ENCODE assay signal across 1 cellular context in the genomic region with DNA sequence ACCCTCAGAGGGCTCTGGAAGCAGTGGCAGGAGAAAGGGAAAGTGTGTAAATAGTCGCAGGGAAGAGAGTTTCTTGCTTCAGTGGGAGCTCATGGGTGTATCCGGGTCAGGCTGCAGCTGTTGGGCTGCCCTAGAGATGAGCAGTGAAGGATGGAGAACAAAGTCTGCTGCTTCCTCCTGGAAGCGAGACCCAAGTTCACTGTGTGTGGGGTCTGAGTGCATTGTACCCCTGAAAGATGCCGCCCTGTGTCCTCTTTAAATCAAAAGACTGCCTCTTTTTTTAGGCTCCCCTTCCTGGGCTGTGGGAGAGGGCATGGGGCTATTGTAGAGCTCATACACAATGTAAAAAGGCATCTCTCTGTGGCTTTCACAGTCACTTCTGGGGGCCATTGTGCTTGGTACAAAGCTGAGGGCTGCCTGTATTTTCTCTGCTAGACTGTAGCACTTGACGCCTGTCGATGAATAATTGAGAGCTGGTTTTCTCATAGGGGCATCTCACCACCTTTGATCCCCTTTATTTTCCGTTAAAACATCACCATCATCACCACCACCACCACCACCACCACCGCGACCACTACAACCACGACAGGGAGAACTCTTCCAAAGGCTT.
TF ChIP-seq lines count a peak whose summit lies in the region.

No MANE protein-coding gene starts in this region.

TF ChIP-seq in WTC11, 78 proteins besides CTCF, POLR2A, EP300 and RAD21 (continued from another document):
- TF ChIP-seq, protein P1, sequence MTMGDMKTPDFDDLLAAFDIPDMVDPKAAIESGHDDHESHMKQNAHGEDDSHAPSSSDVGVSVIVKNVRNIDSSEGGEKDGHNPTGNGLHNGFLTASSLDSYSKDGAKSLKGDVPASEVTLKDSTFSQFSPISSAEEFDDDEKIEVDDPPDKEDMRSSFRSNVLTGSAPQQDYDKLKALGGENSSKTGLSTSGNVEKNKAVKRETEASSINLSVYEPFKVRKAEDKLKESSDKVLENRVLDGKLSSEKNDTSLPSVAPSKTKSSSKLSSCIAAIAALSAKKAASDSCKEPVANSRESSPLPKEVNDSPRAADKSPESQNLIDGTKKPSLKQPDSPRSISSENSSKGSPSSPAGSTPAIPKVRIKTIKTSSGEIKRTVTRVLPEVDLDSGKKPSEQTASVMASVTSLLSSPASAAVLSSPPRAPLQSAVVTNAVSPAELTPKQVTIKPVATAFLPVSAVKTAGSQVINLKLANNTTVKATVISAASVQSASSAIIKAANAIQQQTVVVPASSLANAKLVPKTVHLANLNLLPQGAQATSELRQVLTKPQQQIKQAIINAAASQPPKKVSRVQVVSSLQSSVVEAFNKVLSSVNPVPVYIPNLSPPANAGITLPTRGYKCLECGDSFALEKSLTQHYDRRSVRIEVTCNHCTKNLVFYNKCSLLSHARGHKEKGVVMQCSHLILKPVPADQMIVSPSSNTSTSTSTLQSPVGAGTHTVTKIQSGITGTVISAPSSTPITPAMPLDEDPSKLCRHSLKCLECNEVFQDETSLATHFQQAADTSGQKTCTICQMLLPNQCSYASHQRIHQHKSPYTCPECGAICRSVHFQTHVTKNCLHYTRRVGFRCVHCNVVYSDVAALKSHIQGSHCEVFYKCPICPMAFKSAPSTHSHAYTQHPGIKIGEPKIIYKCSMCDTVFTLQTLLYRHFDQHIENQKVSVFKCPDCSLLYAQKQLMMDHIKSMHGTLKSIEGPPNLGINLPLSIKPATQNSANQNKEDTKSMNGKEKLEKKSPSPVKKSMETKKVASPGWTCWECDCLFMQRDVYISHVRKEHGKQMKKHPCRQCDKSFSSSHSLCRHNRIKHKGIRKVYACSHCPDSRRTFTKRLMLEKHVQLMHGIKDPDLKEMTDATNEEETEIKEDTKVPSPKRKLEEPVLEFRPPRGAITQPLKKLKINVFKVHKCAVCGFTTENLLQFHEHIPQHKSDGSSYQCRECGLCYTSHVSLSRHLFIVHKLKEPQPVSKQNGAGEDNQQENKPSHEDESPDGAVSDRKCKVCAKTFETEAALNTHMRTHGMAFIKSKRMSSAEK (CRISPR knock-in tag; IDR thresholded peaks at IDR 0.05; ENCODE audit: borderline replicate concordance), result no peak
- TF ChIP-seq, protein P2, sequence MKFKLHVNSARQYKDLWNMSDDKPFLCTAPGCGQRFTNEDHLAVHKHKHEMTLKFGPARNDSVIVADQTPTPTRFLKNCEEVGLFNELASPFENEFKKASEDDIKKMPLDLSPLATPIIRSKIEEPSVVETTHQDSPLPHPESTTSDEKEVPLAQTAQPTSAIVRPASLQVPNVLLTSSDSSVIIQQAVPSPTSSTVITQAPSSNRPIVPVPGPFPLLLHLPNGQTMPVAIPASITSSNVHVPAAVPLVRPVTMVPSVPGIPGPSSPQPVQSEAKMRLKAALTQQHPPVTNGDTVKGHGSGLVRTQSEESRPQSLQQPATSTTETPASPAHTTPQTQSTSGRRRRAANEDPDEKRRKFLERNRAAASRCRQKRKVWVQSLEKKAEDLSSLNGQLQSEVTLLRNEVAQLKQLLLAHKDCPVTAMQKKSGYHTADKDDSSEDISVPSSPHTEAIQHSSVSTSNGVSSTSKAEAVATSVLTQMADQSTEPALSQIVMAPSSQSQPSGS (CRISPR knock-in tag; IDR thresholded peaks at IDR 0.05; ENCODE audit: borderline replicate concordance, low read depth), result no peak
TF ChIP-seq in WTC11: peak in this region for 0.
